In the genomic region with DNA sequence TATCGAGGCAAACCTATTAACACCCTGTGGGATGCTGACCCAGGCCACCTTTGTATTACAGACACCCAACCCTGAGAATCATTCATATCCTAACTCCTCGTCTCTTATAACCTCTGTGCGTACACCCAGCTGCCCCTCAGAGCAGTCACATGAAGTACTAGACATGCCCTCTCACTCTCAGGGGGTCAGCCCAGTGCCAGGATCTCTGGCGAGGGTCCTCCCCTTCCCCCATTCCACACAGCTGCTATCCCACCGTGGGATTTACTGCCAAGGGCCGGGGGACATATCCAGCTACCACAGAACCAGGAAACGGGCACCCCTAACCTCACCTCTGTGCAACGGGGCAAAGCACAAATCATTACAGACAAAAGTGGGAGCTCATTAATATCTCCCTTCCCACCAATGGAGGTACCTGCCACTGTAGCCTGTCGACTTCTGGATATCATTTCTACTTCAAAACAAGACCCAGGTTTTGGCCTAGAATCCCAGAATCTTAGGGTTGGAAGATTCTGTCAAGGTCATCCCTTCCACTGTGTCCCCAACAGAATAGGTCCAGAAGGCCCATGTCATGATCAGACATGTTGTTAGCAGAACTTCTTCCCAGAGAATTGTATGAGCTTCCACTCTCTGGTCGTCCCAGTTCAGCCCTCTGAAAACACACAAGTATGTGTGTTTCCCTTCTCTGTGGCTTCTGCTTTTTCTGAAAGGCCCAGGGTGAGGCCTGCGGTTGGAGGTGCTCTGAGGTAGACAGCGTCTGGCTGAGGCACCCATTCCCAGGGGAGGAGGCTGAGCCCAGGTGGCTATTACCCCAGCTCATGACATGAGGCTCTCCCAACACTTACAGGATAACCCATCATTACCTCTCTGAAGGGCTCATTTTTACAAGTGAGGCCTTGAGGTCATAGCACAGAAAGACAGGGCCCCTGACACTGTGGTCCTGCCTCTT, we compare ENCODE assay signal across 8 cellular contexts. TPM values are rescaled to one million over a fixed set of nuclear protein-coding genes. Genes with fewer than 3 reads are reported as not detected.
DNase-seq lines count a peak whose midpoint lies in the region; ATAC-seq, FAIRE-seq and TF ChIP-seq lines count a peak whose summit lies in the region.

No MANE protein-coding gene starts in this region.

- in situ Hi-C loops in HepG2 (cut with HindIII; ENCODE audit: extremely low pct_ligation_motif_present, low pct_unique_long_range_greater_than_20kb) (loop anchor here (5.0 kb wide), 1 partner anchor 107 kb away; a partner anchor contains a TSS), transverse colon (cut with MboI; ENCODE audit: low pct_ligation_motif_present in 1 of 4, low pct_unique_long_range_greater_than_20kb in 1 of 4, low sequenced_read_pairs in 3 of 4) (loop anchor here in 3 of 4 donors (10.0 to 25.0 kb wide), 2 partner anchors 97 to 104 kb away; a partner anchor contains a TSS)

- no peak for TF ChIP-seq EP300 in HepG2 (IDR thresholded peaks at IDR 0.05; ENCODE audit: low read depth in 2 of 2, low read length in 2 of 2)
- TF ChIP-seq EP300 in HepG2 (CRISPR knock-in tag; IDR thresholded peaks at IDR 0.05; ENCODE audit: borderline replicate concordance): no peak
- no peak for TF ChIP-seq EP300 in transverse colon (IDR thresholded peaks at IDR 0.05; ENCODE audit: low read depth)

- H3K9ac ChIP-seq in HCT116 (ENCODE audit: low read length): peak overlapping the region; percentile 98
- peak overlapping the region; percentile 95 for H3K9ac ChIP-seq in HepG2 (ENCODE audit: insufficient read depth, low read depth, low read length)

- no peaks in the 10 kb centered on the region for H3K27me3 Mint-ChIP-seq in activated naive CD8-positive, alpha-beta T cell treated with anti-CD3 and anti-CD28 coated beads for 36 hours

- intact Hi-C loops in HCT116 (cut with micrococcal nuclease): no loop called here
- intact Hi-C loops in HepG2 (cut with micrococcal nuclease; ENCODE audit: unreplicated experiment): loop anchor here (5.0 to 10.0 kb wide), 2 partner anchors 177 to 274 kb away; a partner anchor contains a TSS
- intact Hi-C loops in transverse colon (cut with DNase I; ENCODE audit: low total_unique reads): no loop called here

- FAIRE-seq in HepG2 (lab: Jason Lieb, UNC) (no peak), urothelium cell line (lab: Jason Lieb, UNC) (no peak)

- POLR2A ChIA-PET in HCT116 (lab: Charles Lee): no interaction called here
- POLR2A ChIA-PET in HepG2 (lab: Yijun Ruan, JAX): interaction anchor here (0.8 to 8.5 kb wide), 14 partner anchors 9 to 115 kb away, joined by 3 to 110 read pairs (median 6); a partner anchor contains a TSS

- H3K27me3 ChIP-seq in HCT116 (ENCODE audit: insufficient read depth, low read length) (no peaks in the 10 kb centered on the region), HepG2 (ENCODE audit: control insufficient read depth in 1 of 2, insufficient read depth in 2 of 2, low read length in 2 of 2) (no peaks in the 10 kb centered on the region; a peak in 1 of 5 replicates), transverse colon (no peaks in the 10 kb centered on the region)

- H3K9me3 ChIP-seq in HCT116 (ENCODE audit: control insufficient read depth in 1 of 2, insufficient read depth in 1 of 2, low read depth in 1 of 2, low read length in 2 of 2): no peaks in the 10 kb centered on the region
- H3K9me3 ChIP-seq in HepG2 (ENCODE audit: low read length): no peaks in the 10 kb centered on the region
- H3K9me3 ChIP-seq in transverse colon: no peaks in the 10 kb centered on the region

- H3K27ac Mint-ChIP-seq in activated naive CD8-positive, alpha-beta T cell treated with anti-CD3 and anti-CD28 coated beads for 36 hours: peak overlapping the region; percentile 92

- DNase-seq in HCT116 (ENCODE audit: low read depth, low spot score): no peak
- DNase-seq in NB4 (ENCODE audit: low read depth): peak; percentile 79
- peak; percentile 58 for DNase-seq in activated naive CD8-positive, alpha-beta T cell treated with anti-CD3 and anti-CD28 coated beads for 36 hours
- DNase-seq in HepG2 (ENCODE audit: low spot score): no peak
- DNase-seq in transverse colon: peak; percentile 58
- no peak for DNase-seq in NCI-H187 (lab: John Stamatoyannopoulos, UW)
- DNase-seq in urothelium cell line (ENCODE audit: low spot score): no peak

- peaks cover 67% of the 10 kb centered on the region for H3K4me1 Mint-ChIP-seq in activated naive CD8-positive, alpha-beta T cell treated with anti-CD3 and anti-CD28 coated beads for 36 hours

- peak overlapping the region; percentile 75 to 96 for H3K4me3 ChIP-seq in HCT116 (replicated peaks in 1 of 2; ENCODE audit: low read depth in 1 of 2, low read length in 2 of 2)
- H3K4me3 ChIP-seq in NB4 (ENCODE audit: low read depth, low read length): peak overlapping the region; percentile 70
- peak overlapping the region; percentile 83 to 99 (median 95) for H3K4me3 ChIP-seq in HepG2 (replicated peaks in 1 of 3; ENCODE audit: insufficient read depth in 1 of 3, low read depth in 2 of 3, low read length in 3 of 3)
- H3K4me3 ChIP-seq in transverse colon: peak overlapping the region; percentile 73 to 88 (median 79)

- CTCF ChIA-PET in HCT116 (lab: Charles Lee): interaction anchor here (1.3 to 1.4 kb wide), 3 partner anchors 17 to 105 kb away, joined by 3 to 4 read pairs (median 3); no protein-coding TSS in a partner anchor
- CTCF ChIA-PET in HepG2 (lab: Yijun Ruan, JAX; ENCODE audit: low intra/inter-chr PET ratio, low total read pairs): interaction anchor here (2.2 kb wide), 1 partner anchor 18 kb away, joined by 5 read pairs; no protein-coding TSS in a partner anchor

- RAD21 ChIA-PET in HCT116 (lab: Charles Lee; ENCODE audit: low non-redundant PET in 1 of 2, low total read pairs in 2 of 2, uncharacterized antibody in 2 of 2, unreplicated experiment in 2 of 2): interaction anchor here in 1 of 2 experiments (0.6 kb wide), 1 partner anchor 150 kb away, joined by 4 read pairs; no protein-coding TSS in a partner anchor

- H3K4me1 ChIP-seq in HCT116 (ENCODE audit: control insufficient read depth in 1 of 2, insufficient read depth in 2 of 2, low read length in 2 of 2) (peaks cover 53 to 87% of the 10 kb centered on the region in 2 experiments), HepG2 (ENCODE audit: insufficient read depth, low read length) (peaks cover 88% of the 10 kb centered on the region), transverse colon (peaks cover 55 to 89% (median 84%) of the 10 kb centered on the region in 4 donors)

- no peak for TF ChIP-seq CTCF in HCT116 (IDR thresholded peaks at IDR 0.05 in 2 of 3, conservative IDR thresholded peaks at IDR 0.05 in 1 of 3; ENCODE audit: borderline replicate concordance in 1 of 3, insufficient read depth in 1 of 3, low read depth in 2 of 3, low read length in 2 of 3)
- no peak for TF ChIP-seq CTCF in NB4 (IDR thresholded peaks at IDR 0.05; ENCODE audit: low read depth, low read length)
- TF ChIP-seq CTCF in HepG2 (CRISPR knock-in tag; IDR thresholded peaks at IDR 0.05): no peak
- no peak for TF ChIP-seq CTCF in transverse colon (IDR thresholded peaks at IDR 0.05)

- H3K4me2 ChIP-seq in HCT116 (ENCODE audit: low read length) (peak overlapping the region; percentile 93), HepG2 (ENCODE audit: low read depth, low read length) (peak overlapping the region; percentile 93)

- TF ChIP-seq RAD21 in HCT116 (IDR thresholded peaks at IDR 0.05; ENCODE audit: low read depth): no peak
- no peak for TF ChIP-seq RAD21 in HepG2 (CRISPR knock-in tag; IDR thresholded peaks at IDR 0.05)

- BruUV-seq in HCT116 (replicated peaks; lab: Mats Ljungman, UMichigan): no TSS peak
- no TSS peak for BruUV-seq in HepG2 (replicated peaks; lab: Mats Ljungman, UMichigan)

- no peaks in the 10 kb centered on the region for H3K9me3 Mint-ChIP-seq in activated naive CD8-positive, alpha-beta T cell treated with anti-CD3 and anti-CD28 coated beads for 36 hours

- H4K20me1 ChIP-seq in HCT116 (ENCODE audit: insufficient read depth) (no peaks in the 10 kb centered on the region), HepG2 (ENCODE audit: insufficient read depth, low read length) (peaks cover 30% of the 10 kb centered on the region)

- 22% methylated on average over 12 of the region's 12 CpGs for WGBS in HepG2 (ENCODE audit: low lambda C conversion rate)
- WGBS in transverse colon (ENCODE audit: low coverage in 1 of 2), 2 donors: 33 to 50% methylated on average over 2 to 12 of the region's 12 CpGs

- H3K4me3 Mint-ChIP-seq in activated naive CD8-positive, alpha-beta T cell treated with anti-CD3 and anti-CD28 coated beads for 36 hours: peak overlapping the region; percentile 92

- H3K79me2 ChIP-seq in HCT116 (ENCODE audit: insufficient read depth, low read length): peaks cover 60% of the 10 kb centered on the region
- peaks cover 62% of the 10 kb centered on the region for H3K79me2 ChIP-seq in HepG2 (ENCODE audit: insufficient read depth, low read length)

- H2AFZ ChIP-seq in HCT116 (ENCODE audit: low read depth, low read length, poor library complexity, severe bottlenecking) (no peak overlapping the region), HepG2 (ENCODE audit: low read length) (no peak overlapping the region)

- no peak overlapping the region; the same call in 1 of the 2 replicates for H3K27ac ChIP-seq in HCT116 (ENCODE audit: low read depth, low read length)
- H3K27ac ChIP-seq in HepG2 (ENCODE audit: extremely low read length, insufficient read depth, low read length): peak overlapping the region; percentile 88
- peak overlapping the region; percentile 96 to 98 (median 98) for H3K27ac ChIP-seq in transverse colon

- ATAC-seq in GM18505 (IDR thresholded peaks at IDR 0.05; ENCODE audit: unreplicated experiment) (peak; percentile 41), HCT116 (no peak), HepG2 (no peak)

- no peaks in the 10 kb centered on the region for H3K36me3 ChIP-seq in HCT116 (ENCODE audit: control insufficient read depth in 1 of 2, insufficient read depth in 2 of 2, low read length in 2 of 2)
- H3K36me3 ChIP-seq in HepG2 (replicated peaks in 1 of 2; ENCODE audit: control insufficient read depth in 1 of 2, insufficient read depth in 2 of 2, low read length in 2 of 2): peaks cover 1 to 3% of the 10 kb centered on the region in 2 experiments; a peak in 3 of 5 replicates
- H3K36me3 ChIP-seq in transverse colon: no peaks in the 10 kb centered on the region

- peaks cover 15% of the 10 kb centered on the region for H3K36me3 Mint-ChIP-seq in activated naive CD8-positive, alpha-beta T cell treated with anti-CD3 and anti-CD28 coated beads for 36 hours

- no peaks in the 10 kb centered on the region for H3K9me2 ChIP-seq in HCT116 (ENCODE audit: insufficient read depth)

- TF ChIP-seq POLR2A in GM18505 (IDR thresholded peaks at IDR 0.05; ENCODE audit: borderline replicate concordance, extremely low read depth, insufficient read depth, insufficient read length): no peak
- no peak for TF ChIP-seq POLR2A in HCT116 (IDR thresholded peaks at IDR 0.05; ENCODE audit: borderline replicate concordance, extremely low read depth, insufficient read depth, insufficient read length)
- TF ChIP-seq POLR2A in NB4 (IDR thresholded peaks at IDR 0.05; ENCODE audit: extremely low read depth, insufficient read length): no peak
- TF ChIP-seq POLR2A in HepG2 (IDR thresholded peaks at IDR 0.05; ENCODE audit: insufficient read depth in 1 of 2, low read depth in 2 of 2, low read length in 2 of 2): no peak; a peak in 1 of 4 replicates
- no peak for TF ChIP-seq POLR2A in transverse colon (IDR thresholded peaks at IDR 0.05)

RNA-seq across cellular contexts. Expression of a gene that starts 1.7 kb away (rescaled TPM):
- 91.0 TPM for total RNA-seq in HCT116 (2021; ENCODE audit: unreplicated experiment)
- polyA plus RNA-seq in HCT116 (2012): 138 and 165 TPM in 2 replicates
- total RNA-seq in activated naive CD8-positive, alpha-beta T cell treated with anti-CD3 and anti-CD28 coated beads for 36 hours: 10 to 100 TPM; 47.5 to 52.2 TPM
- 69.7 and 139 TPM in 2 replicates for total RNA-seq in HepG2 (2016; rRNA removed; fragmentation: Illumina TruSeq; extraction: Trizol)
- total RNA-seq in HepG2 (2016; cell fraction: cytosol; rRNA removed; fragmentation: Illumina TruSeq; extraction: Trizol; ENCODE audit: low read depth): 37.2 and 38.6 TPM in 2 replicates
- total RNA-seq in HepG2 (2016; cell fraction: insoluble cytoplasmic fraction; rRNA removed; fragmentation: Illumina TruSeq; extraction: Trizol): 57.8 and 142 TPM in 2 replicates
- total RNA-seq in HepG2 (2016; cell fraction: membrane; rRNA removed; fragmentation: Illumina TruSeq; extraction: Trizol): 88.3 and 90.4 TPM in 2 replicates
- total RNA-seq in HepG2 (2016; cell fraction: nucleus; rRNA removed; fragmentation: Illumina TruSeq; extraction: Trizol): 108 and 128 TPM in 2 replicates
- polyA plus RNA-seq in HepG2 (2011; rRNA removed): 127 and 181 TPM in 2 replicates
- polyA plus RNA-seq in HepG2 (2011; cell fraction: cytosol; rRNA removed): 146 and 187 TPM in 2 replicates
- polyA plus RNA-seq in HepG2 (2011; cell fraction: nucleus; rRNA removed): 207 and 243 TPM in 2 replicates
- 254 and 390 TPM in 2 replicates for polyA plus RNA-seq in HepG2 (2012)
- polyA plus RNA-seq in HepG2 (2016; cell fraction: cytosol; fragmentation: Illumina TruSeq; extraction: Trizol; ENCODE audit: low read depth): 33.9 and 35.7 TPM in 2 replicates
- 56.2 and 61.3 TPM in 2 replicates for polyA plus RNA-seq in HepG2 (2016; cell fraction: insoluble cytoplasmic fraction; fragmentation: Illumina TruSeq; extraction: Trizol; ENCODE audit: low read depth)
- 62.1 and 66.4 TPM in 2 replicates for polyA plus RNA-seq in HepG2 (2016; cell fraction: membrane; fragmentation: Illumina TruSeq; extraction: Trizol; ENCODE audit: low read depth)
- polyA plus RNA-seq in HepG2 (2016; cell fraction: nucleus; fragmentation: Illumina TruSeq; extraction: Trizol; ENCODE audit: insufficient read depth, low read depth): 152 and 156 TPM in 2 replicates
- 19.4 and 315 TPM in 2 replicates for polyA minus RNA-seq in HepG2 (2011; rRNA and poly(A)+ RNA removed; ENCODE audit: low replicate concordance)
- polyA minus RNA-seq in HepG2 (2011; cell fraction: cytosol; rRNA and poly(A)+ RNA removed): 88.2 and 133 TPM in 2 replicates
- polyA minus RNA-seq in HepG2 (2011; cell fraction: nucleus; rRNA and poly(A)+ RNA removed): 37.2 and 64.6 TPM in 2 replicates
- 100 to 1,000 TPM in 3 of 4 donors, 10 to 100 TPM in 1; 80.0 to 356 (median 200) TPM for total RNA-seq in transverse colon

RNA-seq across cellular contexts. Expression of a gene that starts 20.3 kb away (rescaled TPM):
- total RNA-seq in HCT116 (2021; ENCODE audit: unreplicated experiment) (58.1 TPM), HepG2 (2016; rRNA removed; fragmentation: Illumina TruSeq; extraction: Trizol) (50.0 and 55.9 TPM in 2 replicates), transverse colon (100 to 1,000 TPM in 2 of 4 donors, 10 to 100 TPM in 2; 14.3 to 111 (median 100) TPM)
- polyA plus RNA-seq in HCT116 (2012): 49.4 and 64.8 TPM in 2 replicates
- total RNA-seq in activated naive CD8-positive, alpha-beta T cell treated with anti-CD3 and anti-CD28 coated beads for 36 hours: 10 to 100 TPM; 23.6 to 25.1 TPM
- 21.6 and 27.3 TPM in 2 replicates for total RNA-seq in HepG2 (2016; cell fraction: cytosol; rRNA removed; fragmentation: Illumina TruSeq; extraction: Trizol; ENCODE audit: low read depth)
- total RNA-seq in HepG2 (2016; cell fraction: insoluble cytoplasmic fraction; rRNA removed; fragmentation: Illumina TruSeq; extraction: Trizol): 48.3 and 59.8 TPM in 2 replicates
- 30.6 and 30.7 TPM in 2 replicates for total RNA-seq in HepG2 (2016; cell fraction: membrane; rRNA removed; fragmentation: Illumina TruSeq; extraction: Trizol)
- total RNA-seq in HepG2 (2016; cell fraction: nucleus; rRNA removed; fragmentation: Illumina TruSeq; extraction: Trizol): 34.2 and 39.5 TPM in 2 replicates
- polyA plus RNA-seq in HepG2 (2011; rRNA removed): 78.0 and 80.4 TPM in 2 replicates
- 48.4 and 76.6 TPM in 2 replicates for polyA plus RNA-seq in HepG2 (2011; cell fraction: cytosol; rRNA removed)
- polyA plus RNA-seq in HepG2 (2011; cell fraction: nucleus; rRNA removed): 76.3 and 77.5 TPM in 2 replicates
- polyA plus RNA-seq in HepG2 (2012): 59.5 and 60.9 TPM in 2 replicates
- polyA plus RNA-seq in HepG2 (2016; cell fraction: cytosol; fragmentation: Illumina TruSeq; extraction: Trizol; ENCODE audit: low read depth): 24.9 and 29.3 TPM in 2 replicates
- polyA plus RNA-seq in HepG2 (2016; cell fraction: insoluble cytoplasmic fraction; fragmentation: Illumina TruSeq; extraction: Trizol; ENCODE audit: low read depth): 58.0 and 59.1 TPM in 2 replicates
- polyA plus RNA-seq in HepG2 (2016; cell fraction: membrane; fragmentation: Illumina TruSeq; extraction: Trizol; ENCODE audit: low read depth): 31.6 and 35.4 TPM in 2 replicates
- polyA plus RNA-seq in HepG2 (2016; cell fraction: nucleus; fragmentation: Illumina TruSeq; extraction: Trizol; ENCODE audit: insufficient read depth, low read depth): 73.5 and 80.9 TPM in 2 replicates
- 33.3 and 44.2 TPM in 2 replicates for polyA minus RNA-seq in HepG2 (2011; rRNA and poly(A)+ RNA removed; ENCODE audit: low replicate concordance)
- polyA minus RNA-seq in HepG2 (2011; cell fraction: cytosol; rRNA and poly(A)+ RNA removed): 15.5 and 20.7 TPM in 2 replicates
- polyA minus RNA-seq in HepG2 (2011; cell fraction: nucleus; rRNA and poly(A)+ RNA removed): 9.7 and 10.9 TPM in 2 replicates

RNA-seq across cellular contexts. Expression of a gene that starts 20.7 kb away (rescaled TPM):
- total RNA-seq in HCT116 (2021; ENCODE audit: unreplicated experiment) (111 TPM), HepG2 (2016; rRNA removed; fragmentation: Illumina TruSeq; extraction: Trizol) (186 and 241 TPM in 2 replicates), transverse colon (100 to 1,000 TPM in 3 of 4 donors, 10 to 100 TPM in 1; 96.9 to 466 (median 174) TPM)
- polyA plus RNA-seq in HCT116 (2012): 129 and 173 TPM in 2 replicates
- total RNA-seq in activated naive CD8-positive, alpha-beta T cell treated with anti-CD3 and anti-CD28 coated beads for 36 hours: 10 to 100 TPM; 94.6 to 97.7 TPM
- 26.6 and 29.2 TPM in 2 replicates for total RNA-seq in HepG2 (2016; cell fraction: cytosol; rRNA removed; fragmentation: Illumina TruSeq; extraction: Trizol; ENCODE audit: low read depth)
- total RNA-seq in HepG2 (2016; cell fraction: insoluble cytoplasmic fraction; rRNA removed; fragmentation: Illumina TruSeq; extraction: Trizol): 202 and 247 TPM in 2 replicates
- total RNA-seq in HepG2 (2016; cell fraction: membrane; rRNA removed; fragmentation: Illumina TruSeq; extraction: Trizol): 56.8 and 59.3 TPM in 2 replicates
- 85.4 and 91.7 TPM in 2 replicates for total RNA-seq in HepG2 (2016; cell fraction: nucleus; rRNA removed; fragmentation: Illumina TruSeq; extraction: Trizol)
- polyA plus RNA-seq in HepG2 (2011; rRNA removed): 110 and 119 TPM in 2 replicates
- 138 and 202 TPM in 2 replicates for polyA plus RNA-seq in HepG2 (2011; cell fraction: cytosol; rRNA removed)
- polyA plus RNA-seq in HepG2 (2011; cell fraction: nucleus; rRNA removed): 161 and 181 TPM in 2 replicates
- 99.2 and 104 TPM in 2 replicates for polyA plus RNA-seq in HepG2 (2012)
- 13.9 and 16.0 TPM in 2 replicates for polyA plus RNA-seq in HepG2 (2016; cell fraction: cytosol; fragmentation: Illumina TruSeq; extraction: Trizol; ENCODE audit: low read depth)
- polyA plus RNA-seq in HepG2 (2016; cell fraction: insoluble cytoplasmic fraction; fragmentation: Illumina TruSeq; extraction: Trizol; ENCODE audit: low read depth): 224 and 231 TPM in 2 replicates
- 30.9 and 33.2 TPM in 2 replicates for polyA plus RNA-seq in HepG2 (2016; cell fraction: membrane; fragmentation: Illumina TruSeq; extraction: Trizol; ENCODE audit: low read depth)
- 127 and 131 TPM in 2 replicates for polyA plus RNA-seq in HepG2 (2016; cell fraction: nucleus; fragmentation: Illumina TruSeq; extraction: Trizol; ENCODE audit: insufficient read depth, low read depth)
- polyA minus RNA-seq in HepG2 (2011; rRNA and poly(A)+ RNA removed; ENCODE audit: low replicate concordance): 41.5 and 143 TPM in 2 replicates
- 58.2 and 63.3 TPM in 2 replicates for polyA minus RNA-seq in HepG2 (2011; cell fraction: cytosol; rRNA and poly(A)+ RNA removed)
- 39.9 and 43.6 TPM in 2 replicates for polyA minus RNA-seq in HepG2 (2011; cell fraction: nucleus; rRNA and poly(A)+ RNA removed)

RNA-seq across cellular contexts. Expression of a gene that starts 29.8 kb away (rescaled TPM):
- total RNA-seq in HCT116 (2021; ENCODE audit: unreplicated experiment): 0.27 TPM
- 0.10 and 0.16 TPM in 2 replicates for polyA plus RNA-seq in HCT116 (2012)
- total RNA-seq in activated naive CD8-positive, alpha-beta T cell treated with anti-CD3 and anti-CD28 coated beads for 36 hours: under 1 TPM; 0.24 to 0.58 TPM
- 0.09 TPM in 1 of 2 replicates, not detected in the other for total RNA-seq in HepG2 (2016; rRNA removed; fragmentation: Illumina TruSeq; extraction: Trizol)
- not detected in 2 replicates for total RNA-seq in HepG2 (2016; cell fraction: cytosol; rRNA removed; fragmentation: Illumina TruSeq; extraction: Trizol; ENCODE audit: low read depth)
- 0.15 TPM in 1 of 2 replicates, not detected in the other for total RNA-seq in HepG2 (2016; cell fraction: insoluble cytoplasmic fraction; rRNA removed; fragmentation: Illumina TruSeq; extraction: Trizol)
- 0.17 TPM in 1 of 2 replicates, not detected in the other for total RNA-seq in HepG2 (2016; cell fraction: membrane; rRNA removed; fragmentation: Illumina TruSeq; extraction: Trizol)
- total RNA-seq in HepG2 (2016; cell fraction: nucleus; rRNA removed; fragmentation: Illumina TruSeq; extraction: Trizol): 0.25 and 0.38 TPM in 2 replicates
- 0.05 and 0.09 TPM in 2 replicates for polyA plus RNA-seq in HepG2 (2011; rRNA removed)
- 0.05 and 0.12 TPM in 2 replicates for polyA plus RNA-seq in HepG2 (2011; cell fraction: cytosol; rRNA removed)
- 0.45 and 0.68 TPM in 2 replicates for polyA plus RNA-seq in HepG2 (2011; cell fraction: nucleus; rRNA removed)
- polyA plus RNA-seq in HepG2 (2012): 0.09 and 0.11 TPM in 2 replicates
- 0.08 and 0.22 TPM in 2 replicates for polyA plus RNA-seq in HepG2 (2016; cell fraction: cytosol; fragmentation: Illumina TruSeq; extraction: Trizol; ENCODE audit: low read depth)
- polyA plus RNA-seq in HepG2 (2016; cell fraction: insoluble cytoplasmic fraction; fragmentation: Illumina TruSeq; extraction: Trizol; ENCODE audit: low read depth): 0.16 TPM in 1 of 2 replicates, not detected in the other
- polyA plus RNA-seq in HepG2 (2016; cell fraction: membrane; fragmentation: Illumina TruSeq; extraction: Trizol; ENCODE audit: low read depth): 0.22 and 0.27 TPM in 2 replicates
- not detected in 2 replicates for polyA plus RNA-seq in HepG2 (2016; cell fraction: nucleus; fragmentation: Illumina TruSeq; extraction: Trizol; ENCODE audit: insufficient read depth, low read depth)
- polyA minus RNA-seq in HepG2 (2011; rRNA and poly(A)+ RNA removed; ENCODE audit: low replicate concordance): 0.12 and 1.2 TPM in 2 replicates
- not detected in 2 replicates for polyA minus RNA-seq in HepG2 (2011; cell fraction: cytosol; rRNA and poly(A)+ RNA removed)
- polyA minus RNA-seq in HepG2 (2011; cell fraction: nucleus; rRNA and poly(A)+ RNA removed): 1.2 and 1.5 TPM in 2 replicates
- 1 to 10 TPM in 2 of 4 donors, not detected in 2; 2.5 to 3.0 TPM for total RNA-seq in transverse colon

Comparison
In these comparisons a context has a peak if more than half of its experiments do, and no peak if none do; other contexts are left out.
1. DNase-seq: peak in NB4 (single experiment), activated naive CD8-positive, alpha-beta T cell treated with anti-CD3 and anti-CD28 coated beads for 36 hours (single experiment) and transverse colon (single experiment); none in HCT116 (single experiment), HepG2 (single experiment), NCI-H187 (0 of 2) and urothelium cell line (single experiment).
2. Peak in every context shown above with its lines, with median percentiles within 50 percentile points of each other: H3K4me3 ChIP-seq.